In genomic region chr12:126258190-126258589, GRCh38 we compare ENCODE assay signal across 35 cellular contexts.
"Had no signal": no experiment of that assay in that cellular context is flagged by ENCODE, and none has a peak within 500 bp of the region (broad histone marks: within the 10 kb centered on the region; RNA-seq: fewer than 3 reads in every experiment).

No MANE protein-coding gene starts in this region.

- H3K27me3 ChIP-seq: MG63 had no signal

- H3K4me2 ChIP-seq: KMS-11 had no signal

- H3K4me3 ChIP-seq: MG63 had no signal

- H3K9ac ChIP-seq: KMS-11 had no signal

- H3K36me3 ChIP-seq: MG63 had no signal

- DNase-seq: Karpas-422, Kasumi-1, KBM-7, KG1, MG63, MM.1S, MV-4-11, NCI-H1048, NCI-H1092, NCI-H1092 treated with DMSO at 0.1 percent for 48 hours, NCI-H1105, NCI-H1105 treated with DMSO at 0.1 percent for 48 hours, NCI-H1417, NCI-H1417 treated with DMSO at 0.1 percent for 48 hours, NCI-H1436, NCI-H1436 treated with DMSO at 0.1 percent for 48 hours, NCI-H146, NCI-H1694, NCI-H1694 treated with DMSO at 0.1 percent for 48 hours, NCI-H187, NCI-H187 treated with DMSO at 0.1 percent for 48 hours, NCI-H1930, NCI-H2029, NCI-H2029 treated with DMSO at 0.1 percent for 48 hours, NCI-H2081, NCI-H2081 treated with DMSO at 0.1 percent for 48 hours, NCI-H2107, NCI-H2171, NCI-H2171 treated with DMSO at 0.1 percent for 48 hours, NCI-H2227 treated with DMSO at 0.1 percent for 48 hours, NCI-H226, NCI-H345, NCI-H446, NCI-H446 treated with DMSO at 0.1 percent for 48 hours had no signal

- H3K9me3 ChIP-seq: MG63 had no signal

- H3K27ac ChIP-seq: KMS-11 had no signal
